In genomic region chr14:28765169-28765906, GRCh38 we compare ENCODE assay signal across 10 cellular contexts. TPM values are rescaled to one million over a fixed set of nuclear protein-coding genes. Genes with fewer than 3 reads are reported as not detected.
DNase-seq lines count a peak whose midpoint lies in the region; ATAC-seq and TF ChIP-seq lines count a peak whose summit lies in the region.
"Had no signal": no experiment of that assay in that cellular context is flagged by ENCODE, and none has a peak within 500 bp of the region (broad histone marks: within the 10 kb centered on the region; RNA-seq: fewer than 3 reads in every experiment).

No MANE protein-coding gene starts in this region.

- TF ChIP-seq CTCF in AG10803 (conservative IDR thresholded peaks at IDR 0.05; ENCODE audit: low read length) (no peak), astrocyte of the spinal cord (IDR thresholded peaks at IDR 0.05; ENCODE audit: low read depth, low read length) (no peak)

- peaks cover 70 to 78% (median 71%) of the 10 kb centered on the region in 3 donors for H3K27me3 Mint-ChIP-seq in naive B cell

- no peak overlapping the region for H3K27ac ChIP-seq in GM23248

- H3K4me1 ChIP-seq in GM23248 (ENCODE audit: insufficient read depth): no peaks in the 10 kb centered on the region

- H3F3A ChIP-seq in GM23248 (ENCODE audit: insufficient read depth): 0 out of 2 replicates have a peak, but pooled peaks cover 5% of the 10 kb centered on the region

- H3K9me3 ChIP-seq in GM23248 (ENCODE audit: low read depth): no peaks in the 10 kb centered on the region

- no peaks in the 10 kb centered on the region for H3K36me3 ChIP-seq in GM23248 (ENCODE audit: low read depth)

- H3K4me3 ChIP-seq in AG10803 (ENCODE audit: low read length): peak overlapping the region; percentile 43
- H3K4me3 ChIP-seq in GM23248: peak overlapping the region; percentile 56
- peak overlapping the region; percentile 42 for H3K4me3 ChIP-seq in astrocyte of the spinal cord (ENCODE audit: low read depth, low read length)

- peak overlapping the region; percentile 18 for H3K4me2 ChIP-seq in GM23248 (ENCODE audit: unreplicated experiment)

- no peaks in the 10 kb centered on the region for H4K20me1 ChIP-seq in GM23248 (ENCODE audit: insufficient read depth)

- H3K9me2 ChIP-seq in GM23248 (ENCODE audit: insufficient read depth): no peaks in the 10 kb centered on the region

- peak overlapping the region; percentile 53 for H2AFZ ChIP-seq in GM23248

- H3K4me1 Mint-ChIP-seq in naive B cell: peaks cover 16 to 20% (median 18%) of the 10 kb centered on the region in 3 donors

- no peak overlapping the region for H3K9ac ChIP-seq in GM23248

- no peak for ATAC-seq in naive B cell (ENCODE audit: low read depth in 2 of 2)
- ATAC-seq in HG02678 (IDR thresholded peaks at IDR 0.05; ENCODE audit: unreplicated experiment): no peak
- ATAC-seq: Panc1 had no signal

- H3K27me3 ChIP-seq in GM23248 (replicated peaks; ENCODE audit: insufficient read depth): peaks cover 85% of the 10 kb centered on the region

- peaks cover 5 to 23% (median 12%) of the 10 kb centered on the region in 7 donors for H3K9me3 Mint-ChIP-seq in naive B cell

- in situ Hi-C loops in GM23248 (cut with MboI): loop anchor here (25.0 kb wide), 1 partner anchor 1247 kb away; no protein-coding TSS in a partner anchor
- in situ Hi-C loops in astrocyte of the spinal cord (cut with HindIII; ENCODE audit: low sequenced_read_pairs): no loop called here

- WGBS in GM23248 (ENCODE audit: low coverage in 1 of 2, low lambda C conversion rate in 2 of 2, missing lambda C conversion rate in 2 of 2), 2 experiments: 15 to 16% methylated on average over 29 to 30 of the region's 30 CpGs

- peak overlapping the region in 6 of 8 donors; percentile 47 to 85 (median 71) for H3K4me3 Mint-ChIP-seq in naive B cell

- DNase-seq in AG10803 (ENCODE audit: low read depth): no peak
- DNase-seq in GM23248: peak; percentile 39
- DNase-seq in astrocyte of the spinal cord (ENCODE audit: low read depth, low spot score): peak; percentile 40
- DNase-seq in naive B cell: no peak
- DNase-seq in activated effector memory CD4-positive, alpha-beta T cell treated with Interleukin-2 at 50 U/mL for 16 hours: no peak
- no peak for DNase-seq in RKO (ENCODE audit: low spot score)
- DNase-seq in midbrain (lab: John Stamatoyannopoulos, UW): no peak
- DNase-seq: EL had no signal

- no peaks in the 10 kb centered on the region for H3K79me2 ChIP-seq in GM23248 (ENCODE audit: insufficient read depth)

- H3K27ac Mint-ChIP-seq in naive B cell: peak overlapping the region in 3 of 6 donors; percentile 19 to 73 (median 61)

- peaks cover 0 to 16% of the 10 kb centered on the region in 2 donors for H3K36me3 Mint-ChIP-seq in naive B cell

RNA-seq across cellular contexts. Expression of gene FOXG1, which starts 1.2 kb away (rescaled TPM):
- not detected in 2 replicates for total RNA-seq in GM23248 (2014; rRNA removed; shearing (Covaris generic))
- polyA plus RNA-seq in GM23248 (2016; fragmentation: Nextera tagmentation; extraction: Ambion mirVana): 0.04 TPM in 1 of 2 replicates, not detected in the other
- polyA plus RNA-seq in naive B cell (ENCODE audit: low read depth in 6 of 6): not detected

Comparison
In these comparisons a context has a peak if more than half of its experiments do, and no peak if none do; other contexts are left out.
1. DNase-seq: peak in GM23248 (single experiment) and astrocyte of the spinal cord (single experiment); none in AG10803 (single experiment), naive B cell (single experiment), activated effector memory CD4-positive, alpha-beta T cell treated with Interleukin-2 at 50 U/mL for 16 hours (single experiment), RKO (single experiment) and midbrain (single experiment).
2. Peak in every context shown above with its lines, with median percentiles within 50 percentile points of each other: H3K4me3 ChIP-seq.